Comparison of ENCODE assay signal across 9 cellular contexts in the genomic region with DNA sequence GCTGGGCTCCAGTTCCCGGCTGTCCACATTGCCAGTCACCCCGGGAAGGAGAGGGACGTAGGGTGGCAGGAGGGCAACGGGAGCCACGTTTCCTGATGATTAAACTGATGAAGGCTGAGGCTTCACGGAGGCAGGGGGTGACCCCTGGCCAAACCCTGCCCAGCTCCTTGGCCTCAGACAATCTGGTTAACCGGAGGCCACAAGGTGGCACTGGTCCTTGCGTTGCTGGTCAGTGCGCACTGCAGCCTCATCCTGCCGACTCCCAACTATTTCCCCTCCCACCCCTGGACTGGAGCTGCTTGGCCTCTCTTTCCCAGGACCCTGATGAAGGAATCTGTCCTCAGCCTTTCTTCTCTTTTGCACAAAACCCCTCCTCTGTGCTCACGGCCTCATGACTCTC.
DNase-seq lines count a peak whose midpoint lies in the region; ATAC-seq and TF ChIP-seq lines count a peak whose summit lies in the region.
"Had no signal": no experiment of that assay in that cellular context is flagged by ENCODE, and none has a peak within 500 bp of the region (broad histone marks: within the 10 kb centered on the region; RNA-seq: fewer than 3 reads in every experiment).

No MANE protein-coding gene starts in this region.

- H3K27me3 Mint-ChIP-seq in stimulated activated memory B cell treated with anti-CD40 and anti-IgM and Interleukin-4, amounts not matched to agents 10 μg/mL and 1 μg/mL and 100 μg/mL, for 72 hours: peaks cover 40% of the 10 kb centered on the region
- H3K27me3 Mint-ChIP-seq in activated T-cell treated with anti-CD3 and anti-CD28 coated beads, Interleukin-2, amount 50 U/mL, for 4 hours (ENCODE audit: low read depth): peaks cover 12% of the 10 kb centered on the region

- peak; percentile 75 for ATAC-seq in Right ventricle myocardium inferior
- peak; percentile 80 for ATAC-seq in left lobe of liver
- no peak for ATAC-seq in GM21723 (IDR thresholded peaks at IDR 0.05; ENCODE audit: unreplicated experiment)
- no peak for ATAC-seq in stimulated activated memory B cell treated with anti-CD40 and anti-IgM and Interleukin-4, amounts not matched to agents 10 μg/mL and 1 μg/mL and 100 μg/mL, for 72 hours
- no peak for ATAC-seq in activated T-cell treated with anti-CD3 and anti-CD28 coated beads, Interleukin-2, amount 50 U/mL, for 4 hours
- ATAC-seq in HG03175 (IDR thresholded peaks at IDR 0.05; ENCODE audit: unreplicated experiment): no peak

- intact Hi-C loops in Right ventricle myocardium inferior (cut with DNase I): loop anchor here (1.0 kb wide), 1 partner anchor 43 kb away; no protein-coding TSS in a partner anchor
- intact Hi-C loops in cardiac septum (cut with DNase I): loop anchor here (1.0 kb wide), 1 partner anchor 44 kb away; no protein-coding TSS in a partner anchor

- no peak for DNase-seq in Right ventricle myocardium inferior (ENCODE audit: missing footprints)
- no peak for DNase-seq in cardiac septum (ENCODE audit: low spot score)
- DNase-seq in cardiac fibroblast (ENCODE audit: low read depth in 2 of 2): peak; percentile 54 to 65
- peak; percentile 52 for DNase-seq in left lobe of liver (ENCODE audit: low spot score)
- DNase-seq in activated T-cell treated with anti-CD3 and anti-CD28 coated beads, Interleukin-2, amount 50 U/mL, for 4 hours: no peak
- DNase-seq: CD4-positive, CD25-positive, alpha-beta regulatory T cell had no signal

- no peak overlapping the region for H3K4me3 Mint-ChIP-seq in stimulated activated memory B cell treated with anti-CD40 and anti-IgM and Interleukin-4, amounts not matched to agents 10 μg/mL and 1 μg/mL and 100 μg/mL, for 72 hours
- no peak overlapping the region for H3K4me3 Mint-ChIP-seq in activated T-cell treated with anti-CD3 and anti-CD28 coated beads, Interleukin-2, amount 50 U/mL, for 4 hours
- H3K4me3 Mint-ChIP-seq: CD4-positive, CD25-positive, alpha-beta regulatory T cell had no signal

- no peak overlapping the region for H3K27ac Mint-ChIP-seq in stimulated activated memory B cell treated with anti-CD40 and anti-IgM and Interleukin-4, amounts not matched to agents 10 μg/mL and 1 μg/mL and 100 μg/mL, for 72 hours
- H3K27ac Mint-ChIP-seq: CD4-positive, CD25-positive, alpha-beta regulatory T cell had no signal

- no peaks in the 10 kb centered on the region for H3K36me3 Mint-ChIP-seq in stimulated activated memory B cell treated with anti-CD40 and anti-IgM and Interleukin-4, amounts not matched to agents 10 μg/mL and 1 μg/mL and 100 μg/mL, for 72 hours
- no peaks in the 10 kb centered on the region for H3K36me3 Mint-ChIP-seq in activated T-cell treated with anti-CD3 and anti-CD28 coated beads, Interleukin-2, amount 50 U/mL, for 4 hours (ENCODE audit: insufficient read depth)
- H3K36me3 Mint-ChIP-seq: CD4-positive, CD25-positive, alpha-beta regulatory T cell had no signal

- no peaks in the 10 kb centered on the region for H3K4me1 Mint-ChIP-seq in stimulated activated memory B cell treated with anti-CD40 and anti-IgM and Interleukin-4, amounts not matched to agents 10 μg/mL and 1 μg/mL and 100 μg/mL, for 72 hours
- no peaks in the 10 kb centered on the region for H3K4me1 Mint-ChIP-seq in activated T-cell treated with anti-CD3 and anti-CD28 coated beads, Interleukin-2, amount 50 U/mL, for 4 hours (ENCODE audit: low read depth)

- TF ChIP-seq CTCF in cardiac fibroblast (IDR thresholded peaks at IDR 0.05; ENCODE audit: low read depth, low read length): peak; percentile 71

- H3K4me3 ChIP-seq in cardiac fibroblast (replicated peaks in 1 of 2; ENCODE audit: low read depth in 2 of 2, low read length in 2 of 2): no peak overlapping the region

- H3K9me3 Mint-ChIP-seq in stimulated activated memory B cell treated with anti-CD40 and anti-IgM and Interleukin-4, amounts not matched to agents 10 μg/mL and 1 μg/mL and 100 μg/mL, for 72 hours: no peaks in the 10 kb centered on the region
- no peaks in the 10 kb centered on the region for H3K9me3 Mint-ChIP-seq in activated T-cell treated with anti-CD3 and anti-CD28 coated beads, Interleukin-2, amount 50 U/mL, for 4 hours
- H3K9me3 Mint-ChIP-seq: CD4-positive, CD25-positive, alpha-beta regulatory T cell had no signal

Comparison
In these comparisons a context has a peak if more than half of its experiments do, and no peak if none do; other contexts are left out.
1. ATAC-seq: peak in Right ventricle myocardium inferior (single experiment) and left lobe of liver (single experiment); none in GM21723 (single experiment), stimulated activated memory B cell treated with anti-CD40 and anti-IgM and Interleukin-4, amounts not matched to agents 10 μg/mL and 1 μg/mL and 100 μg/mL, for 72 hours (single experiment), activated T-cell treated with anti-CD3 and anti-CD28 coated beads, Interleukin-2, amount 50 U/mL, for 4 hours (0 of 2) and HG03175 (single experiment).
2. DNase-seq: peak in cardiac fibroblast (2 of 2) and left lobe of liver (single experiment); none in Right ventricle myocardium inferior (single experiment), cardiac septum (single experiment) and activated T-cell treated with anti-CD3 and anti-CD28 coated beads, Interleukin-2, amount 50 U/mL, for 4 hours (single experiment).